In the genomic region with DNA sequence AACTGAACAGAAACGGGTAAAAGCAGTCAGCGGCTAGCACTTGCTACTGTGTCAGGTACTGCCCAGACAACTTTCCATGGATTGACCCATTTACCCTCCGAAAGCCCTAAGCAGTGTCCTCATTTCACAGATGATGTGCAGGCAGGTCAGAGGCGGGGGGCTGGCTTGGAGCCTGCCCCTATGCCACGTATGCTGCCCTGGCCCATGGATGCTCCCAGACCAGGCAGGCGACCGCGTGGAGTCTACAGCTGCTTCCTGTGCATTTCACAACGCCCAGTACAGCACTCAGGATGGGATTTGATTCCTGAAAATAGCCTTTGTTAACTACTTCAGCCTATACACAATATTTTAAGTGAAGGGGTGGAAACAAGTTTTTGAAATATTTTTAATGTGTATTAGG, we compare ENCODE assay signal across 1 cellular context.
TF ChIP-seq lines count a peak whose summit lies in the region.

No MANE protein-coding gene starts in this region.

TF ChIP-seq in SK-N-SH, 30 proteins besides CTCF, POLR2A, EP300 and RAD21 (continued from another document):
- TF ChIP-seq USF1 (IDR thresholded peaks at IDR 0.05; ENCODE audit: borderline replicate concordance, low read depth), result no peak
- TF ChIP-seq SMC3 (IDR thresholded peaks at IDR 0.05; ENCODE audit: low read depth, low read length), result no peak
- TF ChIP-seq TCF12 (IDR thresholded peaks at IDR 0.05), result no peak
- no peak for TF ChIP-seq NRF1 (IDR thresholded peaks at IDR 0.05; ENCODE audit: low read depth, low read length)
- TF ChIP-seq FOXJ3 (CRISPR knock-in tag; IDR thresholded peaks at IDR 0.05), result no peak
- no peak for TF ChIP-seq YY1 (IDR thresholded peaks at IDR 0.05; ENCODE audit: low read depth)
- TF ChIP-seq POLR2AphosphoS5 (IDR thresholded peaks at IDR 0.05; ENCODE audit: low read depth, low read length), result no peak
- no peak for TF ChIP-seq FOXM1 (IDR thresholded peaks at IDR 0.05; ENCODE audit: low read depth)
- TF ChIP-seq, protein P1, sequence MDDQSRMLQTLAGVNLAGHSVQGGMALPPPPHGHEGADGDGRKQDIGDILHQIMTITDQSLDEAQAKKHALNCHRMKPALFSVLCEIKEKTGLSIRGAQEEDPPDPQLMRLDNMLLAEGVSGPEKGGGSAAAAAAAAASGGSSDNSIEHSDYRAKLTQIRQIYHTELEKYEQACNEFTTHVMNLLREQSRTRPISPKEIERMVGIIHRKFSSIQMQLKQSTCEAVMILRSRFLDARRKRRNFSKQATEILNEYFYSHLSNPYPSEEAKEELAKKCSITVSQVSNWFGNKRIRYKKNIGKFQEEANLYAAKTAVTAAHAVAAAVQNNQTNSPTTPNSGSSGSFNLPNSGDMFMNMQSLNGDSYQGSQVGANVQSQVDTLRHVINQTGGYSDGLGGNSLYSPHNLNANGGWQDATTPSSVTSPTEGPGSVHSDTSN (IDR thresholded peaks at IDR 0.05), result no peak
- no peak for TF ChIP-seq JUND (IDR thresholded peaks at IDR 0.05)
- TF ChIP-seq NFIC (IDR thresholded peaks at IDR 0.05; ENCODE audit: borderline replicate concordance), result no peak
- no peak for TF ChIP-seq ELF1 (IDR thresholded peaks at IDR 0.05)
- no peak for TF ChIP-seq FOSL2 (IDR thresholded peaks at IDR 0.05; ENCODE audit: borderline replicate concordance, low read depth)
TF ChIP-seq in SK-N-SH: peak in this region for 0.
